Comparison of ENCODE assay signal across 1 cellular context in the genomic region with DNA sequence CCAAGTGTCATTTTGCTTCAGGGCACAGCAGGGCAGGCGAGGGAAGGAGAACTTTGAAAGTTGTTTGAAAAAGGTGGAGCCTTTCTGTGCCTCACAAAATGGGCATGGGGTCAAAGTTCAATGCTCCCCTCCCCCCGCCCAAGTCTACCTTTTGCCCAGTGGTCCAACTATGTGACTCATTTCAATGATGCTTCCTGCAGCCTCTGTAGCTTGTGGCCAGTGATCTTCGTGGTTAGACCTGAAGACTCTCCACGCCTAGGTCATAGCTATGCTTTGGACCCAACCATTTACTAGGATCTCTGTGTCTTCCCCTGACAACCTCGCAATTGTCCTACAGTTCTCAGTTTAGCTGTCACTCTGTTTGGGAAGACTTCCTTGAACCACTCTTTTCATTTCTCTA.
TF ChIP-seq lines count a peak whose summit lies in the region.

No MANE protein-coding gene starts in this region.

TF ChIP-seq in SK-N-SH, 30 proteins besides CTCF, POLR2A, EP300 and RAD21:
- TF ChIP-seq, protein P1, sequence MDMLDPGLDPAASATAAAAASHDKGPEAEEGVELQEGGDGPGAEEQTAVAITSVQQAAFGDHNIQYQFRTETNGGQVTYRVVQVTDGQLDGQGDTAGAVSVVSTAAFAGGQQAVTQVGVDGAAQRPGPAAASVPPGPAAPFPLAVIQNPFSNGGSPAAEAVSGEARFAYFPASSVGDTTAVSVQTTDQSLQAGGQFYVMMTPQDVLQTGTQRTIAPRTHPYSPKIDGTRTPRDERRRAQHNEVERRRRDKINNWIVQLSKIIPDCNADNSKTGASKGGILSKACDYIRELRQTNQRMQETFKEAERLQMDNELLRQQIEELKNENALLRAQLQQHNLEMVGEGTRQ (IDR thresholded peaks at IDR 0.05; ENCODE audit: borderline replicate concordance, low read depth, low read length) = no peak
- no peak for TF ChIP-seq ELF1 (IDR thresholded peaks at IDR 0.05)
- TF ChIP-seq, protein P2, sequence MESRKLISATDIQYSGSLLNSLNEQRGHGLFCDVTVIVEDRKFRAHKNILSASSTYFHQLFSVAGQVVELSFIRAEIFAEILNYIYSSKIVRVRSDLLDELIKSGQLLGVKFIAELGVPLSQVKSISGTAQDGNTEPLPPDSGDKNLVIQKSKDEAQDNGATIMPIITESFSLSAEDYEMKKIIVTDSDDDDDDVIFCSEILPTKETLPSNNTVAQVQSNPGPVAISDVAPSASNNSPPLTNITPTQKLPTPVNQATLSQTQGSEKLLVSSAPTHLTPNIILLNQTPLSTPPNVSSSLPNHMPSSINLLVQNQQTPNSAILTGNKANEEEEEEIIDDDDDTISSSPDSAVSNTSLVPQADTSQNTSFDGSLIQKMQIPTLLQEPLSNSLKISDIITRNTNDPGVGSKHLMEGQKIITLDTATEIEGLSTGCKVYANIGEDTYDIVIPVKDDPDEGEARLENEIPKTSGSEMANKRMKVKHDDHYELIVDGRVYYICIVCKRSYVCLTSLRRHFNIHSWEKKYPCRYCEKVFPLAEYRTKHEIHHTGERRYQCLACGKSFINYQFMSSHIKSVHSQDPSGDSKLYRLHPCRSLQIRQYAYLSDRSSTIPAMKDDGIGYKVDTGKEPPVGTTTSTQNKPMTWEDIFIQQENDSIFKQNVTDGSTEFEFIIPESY (IDR thresholded peaks at IDR 0.05; ENCODE audit: borderline replicate concordance, low read depth) = no peak
